ENCODE assay signal across 8 cellular contexts in genomic region chr16:89257757-89258465, GRCh38. TPM values are rescaled to one million over a fixed set of nuclear protein-coding genes. Genes with fewer than 3 reads are reported as not detected.
DNase-seq lines count a peak whose midpoint lies in the region; ATAC-seq and TF ChIP-seq lines count a peak whose summit lies in the region.

No MANE protein-coding gene starts in this region.

- H3K36me3 ChIP-seq in PC-9 (ENCODE audit: low read depth) = no peaks in the 10 kb centered on the region
- H3K36me3 ChIP-seq in esophagus muscularis mucosa = no peaks in the 10 kb centered on the region
- H3K36me3 ChIP-seq in gastrocnemius medialis = no peaks in the 10 kb centered on the region

- 72% methylated on average over 18 of the region's 18 CpGs for WGBS in esophagus muscularis mucosa

- TF ChIP-seq POLR2A in esophagus muscularis mucosa (IDR thresholded peaks at IDR 0.05; ENCODE audit: low read depth) (no peak), gastrocnemius medialis (IDR thresholded peaks at IDR 0.05) (no peak)

- no peaks in the 10 kb centered on the region for H4K20me1 ChIP-seq in PC-9 (ENCODE audit: insufficient read depth)

- H3F3A ChIP-seq in PC-9 (ENCODE audit: insufficient read depth, low read depth) = peaks cover 7% of the 10 kb centered on the region; the same call in 1 of the 2 replicates

- H2AFZ ChIP-seq in PC-9 = no peak overlapping the region

- no peak for TF ChIP-seq EP300 in esophagus muscularis mucosa (IDR thresholded peaks at IDR 0.05)

- peak overlapping the region; percentile 70 for H3K4me2 ChIP-seq in PC-9

- no peaks in the 10 kb centered on the region for H3K9me3 ChIP-seq in PC-9 (ENCODE audit: insufficient read depth, low read depth)
- H3K9me3 ChIP-seq in esophagus muscularis mucosa = no peaks in the 10 kb centered on the region
- H3K9me3 ChIP-seq in gastrocnemius medialis = no peaks in the 10 kb centered on the region

- H3K4me3 ChIP-seq in PC-9 (peak overlapping the region; percentile 33; the same call in 1 of the 2 replicates), esophagus muscularis mucosa (peak overlapping the region; percentile 39 to 61 (median 48)), gastrocnemius medialis (peak overlapping the region; percentile 32 to 53 (median 46))

- intact Hi-C loops in PC-9 (cut with micrococcal nuclease; ENCODE audit: unreplicated experiment) (no loop called here), esophagus muscularis mucosa (cut with DNase I) (no loop called here), gastrocnemius medialis (cut with DNase I; ENCODE audit: low total_unique reads) (no loop called here)

- H3K27ac ChIP-seq in PC-9 = no peak overlapping the region
- H3K27ac ChIP-seq in esophagus muscularis mucosa (replicated peaks in 1 of 4) = no peak overlapping the region
- H3K27ac ChIP-seq in gastrocnemius medialis = no peak overlapping the region

- in situ Hi-C loops in gastrocnemius medialis (cut with MboI; ENCODE audit: low sequenced_read_pairs in 4 of 4) = no loop called here

- peak; percentile 2 for DNase-seq in NCI-H1092 treated with DMSO at 0.1 percent for 48 hours (lab: John Stamatoyannopoulos, UW)
- no peak for DNase-seq in NCI-H1092 (lab: John Stamatoyannopoulos, UW)
- DNase-seq in PC-9 = no peak
- DNase-seq in esophagus muscularis mucosa (ENCODE audit: extremely low spot score) = no peak
- no peak for DNase-seq in gastrocnemius medialis

- POLR2A ChIA-PET in PC-9 (lab: Charles Lee; ENCODE audit: unreplicated experiment) = no interaction called here

- no peaks in the 10 kb centered on the region for H3K79me2 ChIP-seq in PC-9 (ENCODE audit: low read depth)

- no peak for TF ChIP-seq CTCF in PC-9 (conservative IDR thresholded peaks at IDR 0.05)
- TF ChIP-seq CTCF in esophagus muscularis mucosa (IDR thresholded peaks at IDR 0.05) = no peak
- TF ChIP-seq CTCF in gastrocnemius medialis (IDR thresholded peaks at IDR 0.05 in 4 of 5, conservative IDR thresholded peaks at IDR 0.05 in 1 of 5) = no peak

- no TSS peak for BruUV-seq in PC-9 (replicated peaks; lab: Mats Ljungman, UMichigan)

- no peaks in the 10 kb centered on the region for H3K9me2 ChIP-seq in PC-9 (ENCODE audit: insufficient read depth)

- CTCF ChIA-PET in PC-9 (lab: Charles Lee) = no interaction called here

- H3K4me1 ChIP-seq in PC-9 (replicated peaks; ENCODE audit: insufficient read depth) (no peaks in the 10 kb centered on the region), esophagus muscularis mucosa (peaks cover 9 to 16% (median 15%) of the 10 kb centered on the region in 4 donors), gastrocnemius medialis (peaks cover 4 to 8% of the 10 kb centered on the region in 2 donors)

- ATAC-seq in gastrocnemius medialis (no peak), HG03045 (IDR thresholded peaks at IDR 0.05; ENCODE audit: unreplicated experiment) (no peak), GM21576 (IDR thresholded peaks at IDR 0.05; ENCODE audit: unreplicated experiment) (no peak)
- no peak for ATAC-seq in activated CD4-positive, CD25-positive, alpha-beta regulatory T cell treated with anti-CD3 and anti-CD28 coated beads, Interleukin-2, amount 50 U/mL, for 24 hours

- H3K27me3 ChIP-seq in PC-9 (ENCODE audit: insufficient read depth, low read depth) (no peaks in the 10 kb centered on the region), esophagus muscularis mucosa (peaks cover 0 to 37% (median 12%) of the 10 kb centered on the region in 4 donors), gastrocnemius medialis (peaks cover 24 to 30% (median 26%) of the 10 kb centered on the region in 3 donors)

RNA-seq across cellular contexts. Expression of gene ZNF778, which starts 40.4 kb away (rescaled TPM):
- total RNA-seq in PC-9 (2021) = 9.5 and 15.7 TPM in 2 replicates
- 10 to 100 TPM; 11.2 to 17.2 (median 13.9) TPM for total RNA-seq in esophagus muscularis mucosa
- 10 to 100 TPM; 10.7 to 21.3 (median 17.9) TPM for total RNA-seq in gastrocnemius medialis

RNA-seq across cellular contexts. Expression of gene SLC22A31, which starts 57.6 kb away (rescaled TPM):
- total RNA-seq in PC-9 (2021) (2.5 and 5.4 TPM in 2 replicates), esophagus muscularis mucosa (under 1 TPM in 1 of 4 donors, not detected in 3; 0.26 TPM), gastrocnemius medialis (not detected)
